8 cellular contexts compared by ENCODE assay signal in the genomic region with DNA sequence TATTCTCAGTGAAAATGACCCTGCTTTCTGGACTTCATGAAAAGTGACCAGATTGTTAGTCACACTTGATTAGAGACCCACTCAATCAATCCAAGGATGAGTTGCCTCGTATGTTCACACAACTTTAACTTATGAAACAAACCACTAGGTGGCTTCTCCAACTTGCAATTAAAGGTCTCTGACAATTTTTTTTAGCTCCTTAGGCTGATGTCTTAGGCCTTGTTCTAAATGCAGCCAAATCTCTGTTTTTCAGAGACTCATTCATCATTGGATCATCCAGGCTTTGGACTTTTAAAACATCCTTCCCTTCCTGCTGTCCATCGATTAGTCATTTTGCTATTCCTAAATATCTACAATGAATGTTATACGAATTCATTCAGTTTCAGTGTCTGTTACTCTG.
DNase-seq lines count a peak whose midpoint lies in the region; ATAC-seq and TF ChIP-seq lines count a peak whose summit lies in the region.

No MANE protein-coding gene starts in this region.

- peak; percentile 61 for TF ChIP-seq CTCF in fibroblast of the aortic adventitia (IDR thresholded peaks at IDR 0.05; ENCODE audit: insufficient read depth, low read length)

- no peak overlapping the region for H3K4me3 ChIP-seq in fibroblast of the aortic adventitia (ENCODE audit: low read depth, low read length)

- H3K27ac Mint-ChIP-seq in stimulated activated naive B cell treated with anti-CD40 and anti-IgM and Interleukin-4, amounts not matched to agents 10 μg/mL and 1 μg/mL and 100 μg/mL, for 72 hours = no peak overlapping the region

- no peak overlapping the region for H3K4me3 Mint-ChIP-seq in stimulated activated naive B cell treated with anti-CD40 and anti-IgM and Interleukin-4, amounts not matched to agents 10 μg/mL and 1 μg/mL and 100 μg/mL, for 72 hours

- DNase-seq in NCI-H510A treated with DMSO at 0.1 percent for 48 hours (lab: John Stamatoyannopoulos, UW) = peak; percentile 31
- DNase-seq in NCI-H510A (lab: John Stamatoyannopoulos, UW) = no peak
- peak; percentile 81 for DNase-seq in SK-MEL-5 (ENCODE audit: low read depth, low spot score)
- peak; percentile 65 for DNase-seq in fibroblast of the aortic adventitia (ENCODE audit: low read depth)
- no peak for DNase-seq in stimulated activated naive B cell treated with anti-CD40 and anti-IgM and Interleukin-4, amounts not matched to agents 10 μg/mL and 1 μg/mL and 100 μg/mL, for 72 hours
- no peak for DNase-seq in activated naive CD4-positive, alpha-beta T cell treated with anti-CD3 and anti-CD28 coated beads, Interleukin-2, amount 50 U/mL, for 16 hours

- peak; percentile 86 for ATAC-seq in GM19468 (IDR thresholded peaks at IDR 0.05; ENCODE audit: extremely low read depth, unreplicated experiment)
- ATAC-seq in HG03439 (IDR thresholded peaks at IDR 0.05; ENCODE audit: unreplicated experiment) = peak; percentile 91
- ATAC-seq in stimulated activated naive B cell treated with anti-CD40 and anti-IgM and Interleukin-4, amounts not matched to agents 10 μg/mL and 1 μg/mL and 100 μg/mL, for 72 hours (replicated peaks) = peak; percentile 80 to 85

- peaks cover 2 to 4% of the 10 kb centered on the region in 2 donors for H3K9me3 Mint-ChIP-seq in stimulated activated naive B cell treated with anti-CD40 and anti-IgM and Interleukin-4, amounts not matched to agents 10 μg/mL and 1 μg/mL and 100 μg/mL, for 72 hours

- peaks cover 41 to 65% of the 10 kb centered on the region in 2 donors for H3K36me3 Mint-ChIP-seq in stimulated activated naive B cell treated with anti-CD40 and anti-IgM and Interleukin-4, amounts not matched to agents 10 μg/mL and 1 μg/mL and 100 μg/mL, for 72 hours

- H3K4me1 Mint-ChIP-seq in stimulated activated naive B cell treated with anti-CD40 and anti-IgM and Interleukin-4, amounts not matched to agents 10 μg/mL and 1 μg/mL and 100 μg/mL, for 72 hours = peaks cover 12 to 17% of the 10 kb centered on the region in 2 donors

- in situ Hi-C loops in SK-MEL-5 (cut with HindIII; ENCODE audit: low pct_unique_long_range_greater_than_20kb, low sequenced_read_pairs) = no loop called here

- H3K27me3 Mint-ChIP-seq in stimulated activated naive B cell treated with anti-CD40 and anti-IgM and Interleukin-4, amounts not matched to agents 10 μg/mL and 1 μg/mL and 100 μg/mL, for 72 hours = no peaks in the 10 kb centered on the region

Comparison
In these comparisons a context has a peak if more than half of its experiments do, and no peak if none do; other contexts are left out.
1. DNase-seq: peak in NCI-H510A treated with DMSO at 0.1 percent for 48 hours (single experiment), SK-MEL-5 (single experiment) and fibroblast of the aortic adventitia (single experiment); none in NCI-H510A (single experiment), stimulated activated naive B cell treated with anti-CD40 and anti-IgM and Interleukin-4, amounts not matched to agents 10 μg/mL and 1 μg/mL and 100 μg/mL, for 72 hours (single experiment) and activated naive CD4-positive, alpha-beta T cell treated with anti-CD3 and anti-CD28 coated beads, Interleukin-2, amount 50 U/mL, for 16 hours (single experiment).
2. Peak in every context shown above with its lines, with median percentiles within 50 percentile points of each other: ATAC-seq.